In genomic region chr9:127569819-127570401, GRCh38 we compare ENCODE assay signal across 7 cellular contexts.
DNase-seq lines count a peak whose midpoint lies in the region; ATAC-seq and TF ChIP-seq lines count a peak whose summit lies in the region.

No MANE protein-coding gene starts in this region.

- no peaks in the 10 kb centered on the region for H3K36me3 Mint-ChIP-seq in activated naive CD8-positive, alpha-beta T cell

- TF ChIP-seq CTCF in GM12864 (IDR thresholded peaks at IDR 0.05; ENCODE audit: low read depth, low read length, missing control alignments), result no peak

- H3K4me3 ChIP-seq in GM12864 (ENCODE audit: low read depth, low read length) (peak overlapping the region; percentile 38), stomach smooth muscle (ENCODE audit: low read length in 2 of 2) (peak overlapping the region; percentile 75 to 77)

- H3K36me3 ChIP-seq in stomach smooth muscle (ENCODE audit: control insufficient read depth in 2 of 2, insufficient read depth in 2 of 2, low read length in 2 of 2), result peaks cover 0 to 2% of the 10 kb centered on the region in 2 donors

- no peak for ATAC-seq in GM18861 (IDR thresholded peaks at IDR 0.05; ENCODE audit: unreplicated experiment)

- peak overlapping the region; percentile 55 to 69 for H3K9ac ChIP-seq in stomach smooth muscle (ENCODE audit: low read length in 2 of 2)

- no peaks in the 10 kb centered on the region for H3K27me3 Mint-ChIP-seq in activated naive CD8-positive, alpha-beta T cell

- H3K27me3 ChIP-seq in stomach smooth muscle (ENCODE audit: control insufficient read depth in 1 of 2, insufficient read depth in 2 of 2, low read length in 2 of 2), result no peaks in the 10 kb centered on the region

- peak overlapping the region; percentile 58 for H3K27ac Mint-ChIP-seq in activated naive CD8-positive, alpha-beta T cell

- peaks cover 30% of the 10 kb centered on the region for H3K4me1 Mint-ChIP-seq in activated naive CD8-positive, alpha-beta T cell (ENCODE audit: low read depth)

- H3K27ac ChIP-seq in stomach smooth muscle (ENCODE audit: low read length), result peak overlapping the region; percentile 84

- H3K4me1 ChIP-seq in stomach smooth muscle (ENCODE audit: control insufficient read depth, insufficient read depth, low read length), result peaks cover 50% of the 10 kb centered on the region

- no peak for DNase-seq in GM12864 (ENCODE audit: low read depth)
- DNase-seq in NCI-H128 (lab: John Stamatoyannopoulos, UW; ENCODE audit: unreplicated experiment), result peak; percentile 50
- peak; percentile 8 for DNase-seq in iPS-NIHi7 (ENCODE audit: extremely low spot score)
- DNase-seq in NCI-H1436 (lab: John Stamatoyannopoulos, UW), result no peak

- H3K9me3 Mint-ChIP-seq in activated naive CD8-positive, alpha-beta T cell (ENCODE audit: low read depth), result no peaks in the 10 kb centered on the region

- no peaks in the 10 kb centered on the region for H3K9me3 ChIP-seq in stomach smooth muscle (ENCODE audit: control insufficient read depth in 2 of 2, low read length in 2 of 2)

- H3K4me3 Mint-ChIP-seq in activated naive CD8-positive, alpha-beta T cell, result peak overlapping the region; percentile 78

Comparison
In these comparisons a context has a peak if more than half of its experiments do, and no peak if none do; other contexts are left out.
1. DNase-seq: peak in NCI-H128 (single experiment) and iPS-NIHi7 (single experiment); none in GM12864 (single experiment) and NCI-H1436 (single experiment).